Comparison of ENCODE assay signal across 8 cellular contexts in genomic region chr19:48738557-48739399, GRCh38. TPM values are rescaled to one million over a fixed set of nuclear protein-coding genes. Genes with fewer than 3 reads are reported as not detected.
DNase-seq lines count a peak whose midpoint lies in the region; ATAC-seq and TF ChIP-seq lines count a peak whose summit lies in the region.

No MANE protein-coding gene starts in this region.

- TF ChIP-seq CTCF in GM13977 (IDR thresholded peaks at IDR 0.05; ENCODE audit: extremely low read depth, insufficient read depth, missing control alignments): peak; percentile 71
- no peak for TF ChIP-seq CTCF in kidney epithelial cell (IDR thresholded peaks at IDR 0.05; ENCODE audit: insufficient read depth, low read length, poor library complexity, severe bottlenecking)

- in situ Hi-C loops in GM13977 (cut with MboI; ENCODE audit: low pct_unique_long_range_greater_than_20kb, low sequenced_read_pairs, unreplicated experiment): no loop called here

- peak overlapping the region; percentile 31 for H3K4me3 ChIP-seq in kidney epithelial cell (ENCODE audit: low read depth, low read length)

- peaks cover 14% of the 10 kb centered on the region for H3K27me3 ChIP-seq in kidney epithelial cell (ENCODE audit: control insufficient read depth, insufficient read depth, low read length)

- ATAC-seq in HG03108 (IDR thresholded peaks at IDR 0.05; ENCODE audit: unreplicated experiment) (peak; percentile 91), GM18870 (IDR thresholded peaks at IDR 0.05; ENCODE audit: unreplicated experiment) (no peak)

- DNase-seq in GM13977 (ENCODE audit: low spot score) (peak; percentile 100), NCI-H226 (peak; percentile 85), cerebellar nuclear complex (lab: John Stamatoyannopoulos, UW) (peak; percentile 70 to 79), kidney epithelial cell (ENCODE audit: low read depth) (no peak)
- DNase-seq in activated CD4-positive, CD25-positive, alpha-beta regulatory T cell treated with anti-CD3 and anti-CD28 coated beads, Interleukin-2, amount 50 U/mL, for 72 hours: peak; percentile 89
- DNase-seq in stimulated activated CD4-positive, alpha-beta T cell treated with anti-CD3 and anti-CD28 coated beads, Interleukin-12 subunit alpha, Interleukin-12 subunit beta, amount 100 ng/mL, for 48 hours (ENCODE audit: low read depth in 2 of 3, low spot score in 1 of 3): peak; percentile 90 to 94 (median 93)

- no peaks in the 10 kb centered on the region for H3K36me3 ChIP-seq in kidney epithelial cell (ENCODE audit: control insufficient read depth, insufficient read depth, low read length)

RNA-seq across cellular contexts. Expression of gene RASIP1, which starts 1.6 kb away (rescaled TPM):
- total RNA-seq in kidney epithelial cell: 3.8 and 4.8 TPM in 2 replicates

RNA-seq across cellular contexts. Expression of gene IZUMO1, which starts 7.9 kb away (rescaled TPM):
- 0.25 TPM in 1 of 2 replicates, not detected in the other for total RNA-seq in kidney epithelial cell

RNA-seq across cellular contexts. Expression of gene FUT1, which starts 13.7 kb away (rescaled TPM):
- 10.4 and 12.3 TPM in 2 replicates for total RNA-seq in kidney epithelial cell

RNA-seq across cellular contexts. Expression of gene FGF21, which starts 16.5 kb away (rescaled TPM):
- 0.13 TPM in 1 of 2 replicates, not detected in the other for total RNA-seq in kidney epithelial cell

RNA-seq across cellular contexts. Expression of gene MAMSTR, which starts 19.3 kb away (rescaled TPM):
- total RNA-seq in kidney epithelial cell: 1.0 and 1.3 TPM in 2 replicates
